ENCODE assay signal across 25 cellular contexts in the genomic region with DNA sequence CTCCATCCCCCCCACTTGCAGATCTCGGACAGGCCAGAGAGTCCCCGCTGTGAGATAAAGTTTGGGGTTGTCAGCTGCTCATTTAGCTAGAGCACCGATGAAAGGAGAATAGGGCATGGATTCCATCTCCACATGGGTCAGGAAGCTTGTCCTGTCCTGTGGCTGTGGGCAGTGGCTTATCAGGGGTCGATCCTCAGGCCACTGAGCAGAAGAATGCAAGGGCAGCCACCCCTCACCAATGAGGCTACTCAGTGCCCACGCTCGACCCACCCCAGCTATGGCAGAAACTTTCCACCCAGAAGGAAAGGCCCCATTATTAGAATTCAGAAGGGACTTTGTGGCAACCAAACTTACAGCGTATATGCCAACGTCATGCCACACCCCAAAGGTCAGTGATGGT. TPM values are rescaled to one million over a fixed set of nuclear protein-coding genes. Genes with fewer than 3 reads are reported as not detected.
DNase-seq lines count a peak whose midpoint lies in the region; ATAC-seq, FAIRE-seq and TF ChIP-seq lines count a peak whose summit lies in the region.
"Had no signal": no experiment of that assay in that cellular context is flagged by ENCODE, and none has a peak within 500 bp of the region (broad histone marks: within the 10 kb centered on the region; RNA-seq: fewer than 3 reads in every experiment).

No MANE protein-coding gene starts in this region.

- 29% methylated on average over 8 of the region's 8 CpGs for WGBS in K562 (ENCODE audit: insufficient coverage, low coverage, missing lambda C conversion rate)
- WGBS in thyroid gland, 2 donors, result 93 to 97% methylated on average over 8 of the region's 8 CpGs

- peaks cover 78% of the 10 kb centered on the region for H3K4me1 Mint-ChIP-seq in activated naive CD4-positive, alpha-beta T cell treated with anti-CD3 and anti-CD28 coated beads, Interleukin-2, amount 10 ng/mL, durations not matched to agents 7 days and 5 days

- DNase-seq in activated naive CD4-positive, alpha-beta T cell treated with anti-CD3 and anti-CD28 coated beads, Interleukin-2, amount 10 ng/mL, durations not matched to agents 7 days and 5 days, result no peak
- DNase-seq in activated naive CD4-positive, alpha-beta T cell treated with anti-CD3 and anti-CD28 coated beads, Interleukin-2, amount 50 U/mL, for 16 hours, result no peak
- DNase-seq in MM.1S, result no peak
- DNase-seq in K562 (ENCODE audit: extremely low read depth in 1 of 4, low spot score in 3 of 4), result no peak
- DNase-seq in T1000 (lab: John Stamatoyannopoulos, UW), result no peak
- no peak for DNase-seq in thyroid gland
- no peak for DNase-seq in NCI-H446 (lab: John Stamatoyannopoulos, UW)
- DNase-seq: activated CD4-positive, alpha-beta T cell treated with anti-CD3 and anti-CD28 coated beads for 4 hours; activated naive CD4-positive, alpha-beta T cell treated with Interleukin-2 at 50 U/mL for 16 hours; GDM1; HCEC 1CT; head of caudate nucleus; KBM-7; mesendoderm; NCI-H1694 treated with DMSO at 0.1 percent for 48 hours; NCI-H2171 treated with DMSO at 0.1 percent for 48 hours; stimulated activated CD4-positive, alpha-beta T cell treated with anti-CD3 and anti-CD28 coated beads, Interleukin-12 subunit alpha, Interleukin-12 subunit beta, amount 100 ng/mL, for 4 hours had no signal

- H3K9ac ChIP-seq in MM.1S (ENCODE audit: low read length) (peak overlapping the region; percentile 85), K562 (ENCODE audit: insufficient read depth in 1 of 2, low read depth in 2 of 2, low read length in 2 of 2) (no peak overlapping the region)

- H3K4me3 ChIP-seq in MM.1S (ENCODE audit: low read length) (peak overlapping the region; percentile 47; the same call in 1 of the 2 replicates), K562 (no peak overlapping the region), thyroid gland (replicated peaks in 1 of 3) (no peak overlapping the region)
- H3K4me3 ChIP-seq: right atrium auricular region had no signal

- H3K36me3 ChIP-seq in MM.1S (replicated peaks; ENCODE audit: insufficient read depth, low read length) (no peaks in the 10 kb centered on the region), K562 (ENCODE audit: control insufficient read depth, insufficient read depth, low read length) (no peaks in the 10 kb centered on the region), thyroid gland (no peaks in the 10 kb centered on the region)
- H3K36me3 ChIP-seq: right atrium auricular region had no signal

- peak overlapping the region; percentile 96 for H3K27ac Mint-ChIP-seq in activated naive CD4-positive, alpha-beta T cell treated with anti-CD3 and anti-CD28 coated beads, Interleukin-2, amount 10 ng/mL, durations not matched to agents 7 days and 5 days

- BruUV-seq in K562 (replicated peaks; lab: Mats Ljungman, UMichigan), result no TSS peak

- no peaks in the 10 kb centered on the region for H4K20me1 ChIP-seq in MM.1S (ENCODE audit: insufficient read depth, low read length)
- H4K20me1 ChIP-seq in K562 (replicated peaks; ENCODE audit: control insufficient read depth, insufficient read depth, low read length), result no peaks in the 10 kb centered on the region

- TF ChIP-seq POLR2A in K562 (conservative IDR thresholded peaks at IDR 0.05) (no peak), thyroid gland (IDR thresholded peaks at IDR 0.05) (no peak)

- peak overlapping the region; percentile 3; the same call in 1 of the 2 replicates for H2AFZ ChIP-seq in MM.1S (ENCODE audit: low read length)
- H2AFZ ChIP-seq in K562 (ENCODE audit: low read depth, low read length), result no peak overlapping the region

- intact Hi-C loops in K562 (cut with micrococcal nuclease) (no loop called here), thyroid gland (cut with DNase I) (no loop called here)

- H3K9me3 Mint-ChIP-seq in activated naive CD4-positive, alpha-beta T cell treated with anti-CD3 and anti-CD28 coated beads, Interleukin-2, amount 10 ng/mL, durations not matched to agents 7 days and 5 days, result peaks cover 7% of the 10 kb centered on the region
- H3K9me3 Mint-ChIP-seq: central memory CD8-positive, alpha-beta T cell; type B pancreatic cell had no signal

- no peaks in the 10 kb centered on the region for H3K9me1 ChIP-seq in K562 (ENCODE audit: control insufficient read depth, insufficient read depth, low read length)

- H3K9me2 ChIP-seq in MM.1S (replicated peaks; ENCODE audit: insufficient read depth, low read length), result no peaks in the 10 kb centered on the region

- in situ Hi-C loops in K562 (cut with MboI), result loop anchor here (25.0 kb wide), 1 partner anchor 1496 kb away; no protein-coding TSS in a partner anchor

- H3K27me3 ChIP-seq in MM.1S (replicated peaks; ENCODE audit: insufficient read depth, low read length) (no peaks in the 10 kb centered on the region), K562 (ENCODE audit: control insufficient read depth in 2 of 2, insufficient read depth in 2 of 2, low read length in 2 of 2) (no peaks in the 10 kb centered on the region; a peak in 1 of 5 replicates), thyroid gland (no peaks in the 10 kb centered on the region)
- H3K27me3 ChIP-seq: right atrium auricular region had no signal

- FAIRE-seq in K562 (lab: Jason Lieb, UNC), result no peak

- no peaks in the 10 kb centered on the region for H3K79me2 ChIP-seq in MM.1S (ENCODE audit: low read length)
- H3K79me2 ChIP-seq in K562 (ENCODE audit: control insufficient read depth, insufficient read depth, low read length), result no peaks in the 10 kb centered on the region

- peaks cover 51% of the 10 kb centered on the region for H3K4me1 ChIP-seq in MM.1S (ENCODE audit: low read length)
- peaks cover 5 to 6% of the 10 kb centered on the region in 2 experiments; a peak in 4 of 5 replicates for H3K4me1 ChIP-seq in K562 (replicated peaks in 1 of 2; ENCODE audit: control insufficient read depth in 2 of 2, insufficient read depth in 2 of 2, low read length in 2 of 2)
- H3K4me1 ChIP-seq in thyroid gland, result peaks cover 6 to 32% of the 10 kb centered on the region in 2 donors
- H3K4me1 ChIP-seq: right atrium auricular region had no signal

- H3K9me3 ChIP-seq in MM.1S (replicated peaks; ENCODE audit: insufficient read depth, low read length), result no peaks in the 10 kb centered on the region
- H3K9me3 ChIP-seq in K562 (replicated peaks; ENCODE audit: control insufficient read depth, insufficient read depth, low read depth, low read length), result no peaks in the 10 kb centered on the region; the same call in 1 of the 2 replicates
- H3K9me3 ChIP-seq in thyroid gland, result no peaks in the 10 kb centered on the region
- H3K9me3 ChIP-seq: right atrium auricular region had no signal

- ATAC-seq in K562 (no peak), SK-N-SH treated with all-trans-retinoic acid at 6 μM for 48 hours (no peak)

- H3F3A ChIP-seq in MM.1S (ENCODE audit: insufficient read depth, low read length), result peaks cover 35% of the 10 kb centered on the region

- peaks cover 21% of the 10 kb centered on the region for H3K36me3 Mint-ChIP-seq in activated naive CD4-positive, alpha-beta T cell treated with anti-CD3 and anti-CD28 coated beads, Interleukin-2, amount 10 ng/mL, durations not matched to agents 7 days and 5 days

- CTCF ChIA-PET in activated naive CD4-positive, alpha-beta T cell treated with anti-CD3 and anti-CD28 coated beads, Interleukin-2, amount 10 ng/mL, durations not matched to agents 7 days and 5 days (lab: Charles Lee), result interaction anchor here (0.6 to 1.6 kb wide), 6 partner anchors 8 to 528 kb away, joined by 3 to 9 read pairs (median 3); no protein-coding TSS in a partner anchor
- CTCF ChIA-PET in K562 (lab: Yijun Ruan, JAX; ENCODE audit: low intra/inter-chr PET ratio), result no interaction called here

- TF ChIP-seq RAD21 in K562 (CRISPR knock-in tag; conservative IDR thresholded peaks at IDR 0.05 in 1 of 2, IDR thresholded peaks at IDR 0.05 in 1 of 2), result no peak

- TF ChIP-seq CTCF in MM.1S (IDR thresholded peaks at IDR 0.05; ENCODE audit: low read length), result no peak
- no peak for TF ChIP-seq CTCF in K562 (IDR thresholded peaks at IDR 0.05 in 2 of 3, conservative IDR thresholded peaks at IDR 0.05 in 1 of 3; ENCODE audit: insufficient read depth in 2 of 3, low read depth in 1 of 3, low read length in 3 of 3)
- TF ChIP-seq CTCF in thyroid gland (IDR thresholded peaks at IDR 0.05), result no peak

- H3K27ac ChIP-seq in MM.1S (ENCODE audit: low read length) (peak overlapping the region; percentile 96), K562 (ENCODE audit: extremely low read depth, low read depth, low read length) (no peak overlapping the region), thyroid gland (no peak overlapping the region)
- H3K27ac ChIP-seq: epithelial cell of prostate, right atrium auricular region had no signal

- H3K4me2 ChIP-seq in MM.1S (ENCODE audit: low read depth, low read length), result peak overlapping the region; percentile 94
- no peak overlapping the region for H3K4me2 ChIP-seq in K562 (ENCODE audit: insufficient read depth, low read length)

- TF ChIP-seq EP300 in K562 (IDR thresholded peaks at IDR 0.05; ENCODE audit: low read length), result no peak

- no peak overlapping the region for H3K4me3 Mint-ChIP-seq in activated naive CD4-positive, alpha-beta T cell treated with anti-CD3 and anti-CD28 coated beads, Interleukin-2, amount 10 ng/mL, durations not matched to agents 7 days and 5 days
- H3K4me3 Mint-ChIP-seq: central memory CD8-positive, alpha-beta T cell had no signal

- peaks cover 5% of the 10 kb centered on the region for H3K27me3 Mint-ChIP-seq in activated naive CD4-positive, alpha-beta T cell treated with anti-CD3 and anti-CD28 coated beads, Interleukin-2, amount 10 ng/mL, durations not matched to agents 7 days and 5 days
- H3K27me3 Mint-ChIP-seq: naive thymus-derived CD4-positive, alpha-beta T cell had no signal

- POLR2A ChIA-PET in K562 (lab: Yijun Ruan, JAX), result interaction anchor here (0.6 to 1.6 kb wide), 3 partner anchors 10 to 171 kb away, joined by 3 to 8 read pairs (median 3); no protein-coding TSS in a partner anchor

RNA-seq across cellular contexts. Expression of gene CPN2, which starts 43.3 kb away (rescaled TPM):
- not detected in 2 replicates for total RNA-seq in K562 (2011; cell fraction: chromatin; rRNA removed; ENCODE audit: low replicate concordance)
- total RNA-seq in K562 (2011; cell fraction: nucleolus; rRNA removed), result not detected in 2 replicates
- total RNA-seq in K562 (2011; cell fraction: nucleoplasm; rRNA removed), result not detected in 2 replicates
- total RNA-seq in K562 (2014; rRNA removed) (not detected in 2 replicates), K562 (2014; rRNA removed; fragmentation: Illumina TruSeq; extraction: Trizol) (not detected in 2 replicates), K562 (2015; rRNA removed; fragmentation: Illumina TruSeq; extraction: Trizol) (not detected in 2 replicates), K562 (2021) (not detected in 2 replicates), thyroid gland (not detected)
- polyA plus RNA-seq in K562 (2011; rRNA removed) (not detected in 2 replicates), K562 (2014; fragmentation: Illumina TruSeq; extraction: Trizol) (not detected in 2 replicates), K562 (2014; fragmentation: Nextera tagmentation; extraction: Ambion mirVana) (not detected), K562 (2014; rRNA removed) (not detected in 2 replicates)
- polyA plus RNA-seq in K562 (2011; cell fraction: cytosol; rRNA removed), result 0.04 TPM in 1 of 2 replicates, not detected in the other
- not detected in 2 replicates for polyA plus RNA-seq in K562 (2011; cell fraction: nucleus; rRNA removed)
- polyA plus RNA-seq in K562 (2012), result 0.06 TPM in 1 of 2 replicates, not detected in the other
- not detected in 2 replicates for polyA minus RNA-seq in K562 (2011; rRNA and poly(A)+ RNA removed)
- not detected in 2 replicates for polyA minus RNA-seq in K562 (2011; cell fraction: cytosol; rRNA and poly(A)+ RNA removed)
- not detected in 2 replicates for polyA minus RNA-seq in K562 (2011; cell fraction: nucleus; rRNA and poly(A)+ RNA removed)
- total RNA-seq: aorta; left colon; naive thymus-derived CD4-positive, alpha-beta T cell; right atrium auricular region had no signal
- polyA plus RNA-seq: aorta; naive thymus-derived CD4-positive, alpha-beta T cell had no signal
